In genomic region chr12:49055978-49056754, GRCh38 we compare ENCODE assay signal across 1 cellular context.
TF ChIP-seq lines count a peak whose summit lies in the region.

No MANE protein-coding gene starts in this region.

TF ChIP-seq in GM23338, 12 proteins besides CTCF, POLR2A, EP300 and RAD21 (continued from another document):
- TF ChIP-seq ZNF462 (CRISPR knock-in tag; IDR thresholded peaks at IDR 0.05) (no peak), POLR2AphosphoS5 (IDR thresholded peaks at IDR 0.05; ENCODE audit: low read depth) (no peak), ZNF114 (CRISPR knock-in tag; IDR thresholded peaks at IDR 0.05) (no peak), ZNF331 (CRISPR knock-in tag; IDR thresholded peaks at IDR 0.05; ENCODE audit: low read depth) (no peak)
- TF ChIP-seq, protein P1, sequence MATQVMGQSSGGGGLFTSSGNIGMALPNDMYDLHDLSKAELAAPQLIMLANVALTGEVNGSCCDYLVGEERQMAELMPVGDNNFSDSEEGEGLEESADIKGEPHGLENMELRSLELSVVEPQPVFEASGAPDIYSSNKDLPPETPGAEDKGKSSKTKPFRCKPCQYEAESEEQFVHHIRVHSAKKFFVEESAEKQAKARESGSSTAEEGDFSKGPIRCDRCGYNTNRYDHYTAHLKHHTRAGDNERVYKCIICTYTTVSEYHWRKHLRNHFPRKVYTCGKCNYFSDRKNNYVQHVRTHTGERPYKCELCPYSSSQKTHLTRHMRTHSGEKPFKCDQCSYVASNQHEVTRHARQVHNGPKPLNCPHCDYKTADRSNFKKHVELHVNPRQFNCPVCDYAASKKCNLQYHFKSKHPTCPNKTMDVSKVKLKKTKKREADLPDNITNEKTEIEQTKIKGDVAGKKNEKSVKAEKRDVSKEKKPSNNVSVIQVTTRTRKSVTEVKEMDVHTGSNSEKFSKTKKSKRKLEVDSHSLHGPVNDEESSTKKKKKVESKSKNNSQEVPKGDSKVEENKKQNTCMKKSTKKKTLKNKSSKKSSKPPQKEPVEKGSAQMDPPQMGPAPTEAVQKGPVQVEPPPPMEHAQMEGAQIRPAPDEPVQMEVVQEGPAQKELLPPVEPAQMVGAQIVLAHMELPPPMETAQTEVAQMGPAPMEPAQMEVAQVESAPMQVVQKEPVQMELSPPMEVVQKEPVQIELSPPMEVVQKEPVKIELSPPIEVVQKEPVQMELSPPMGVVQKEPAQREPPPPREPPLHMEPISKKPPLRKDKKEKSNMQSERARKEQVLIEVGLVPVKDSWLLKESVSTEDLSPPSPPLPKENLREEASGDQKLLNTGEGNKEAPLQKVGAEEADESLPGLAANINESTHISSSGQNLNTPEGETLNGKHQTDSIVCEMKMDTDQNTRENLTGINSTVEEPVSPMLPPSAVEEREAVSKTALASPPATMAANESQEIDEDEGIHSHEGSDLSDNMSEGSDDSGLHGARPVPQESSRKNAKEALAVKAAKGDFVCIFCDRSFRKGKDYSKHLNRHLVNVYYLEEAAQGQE (IDR thresholded peaks at IDR 0.05; ENCODE audit: unreplicated experiment): no peak
